Comparison of ENCODE assay signal across 8 cellular contexts in the genomic region with DNA sequence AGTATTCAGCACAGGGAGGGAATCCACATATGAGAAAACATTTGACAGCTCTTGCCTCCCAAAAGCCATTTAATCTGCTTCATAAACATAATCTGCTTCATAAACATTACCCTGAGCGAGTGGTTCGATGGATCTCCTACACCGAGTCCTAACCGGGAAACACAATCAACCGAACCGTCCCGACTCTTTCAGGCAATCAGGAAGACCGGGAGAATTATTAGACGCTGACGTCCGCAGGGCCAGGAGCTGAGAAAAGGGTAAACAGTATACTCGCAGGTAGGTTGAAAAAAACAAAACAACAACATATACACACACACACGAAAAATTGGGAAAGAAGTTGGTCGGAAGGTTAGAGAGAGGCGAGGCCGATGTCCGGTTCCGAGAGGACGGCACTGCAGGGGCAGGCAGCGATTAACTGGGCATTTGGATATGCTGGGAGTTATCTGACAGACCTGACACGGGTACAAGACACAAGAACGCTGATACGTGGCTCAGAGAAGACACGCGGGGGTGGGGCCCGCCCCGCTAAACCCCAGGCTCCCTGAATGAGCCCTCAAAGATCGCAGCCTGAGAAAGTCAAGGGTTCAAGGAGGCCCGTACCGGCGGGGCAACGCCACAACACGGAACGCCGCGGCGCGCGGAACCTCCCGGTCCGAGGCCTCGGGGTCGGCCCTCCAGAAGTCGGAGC. TPM values are rescaled to one million over a fixed set of nuclear protein-coding genes. Genes with fewer than 3 reads are reported as not detected.
DNase-seq lines count a peak whose midpoint lies in the region; ATAC-seq, FAIRE-seq and TF ChIP-seq lines count a peak whose summit lies in the region.

No MANE protein-coding gene starts in this region.

- TF ChIP-seq CTCF in RWPE2 (IDR thresholded peaks at IDR 0.05; ENCODE audit: poor library complexity, severe bottlenecking) (no peak), cardiac fibroblast (IDR thresholded peaks at IDR 0.05; ENCODE audit: low read depth, low read length) (no peak), left lung (IDR thresholded peaks at IDR 0.05) (no peak)

- H3K4me3 ChIP-seq in RWPE2 (ENCODE audit: severe bottlenecking) (peak overlapping the region; percentile 92), cardiac fibroblast (replicated peaks in 1 of 2; ENCODE audit: low read depth in 2 of 2, low read length in 2 of 2) (peak overlapping the region; percentile 95 to 97), left lung (peak overlapping the region; percentile 90 to 99)

- H3K9me3 ChIP-seq in RWPE2 (ENCODE audit: severe bottlenecking), result no peaks in the 10 kb centered on the region
- H3K9me3 ChIP-seq in left lung, result no peaks in the 10 kb centered on the region

- H3K27ac ChIP-seq in RWPE2 (ENCODE audit: poor library complexity, severe bottlenecking) (peak overlapping the region; percentile 75), left lung (peak overlapping the region; percentile 99)

- intact Hi-C loops in left lung (cut with DNase I), result no loop called here

- DNase-seq in activated effector memory CD4-positive, alpha-beta T cell treated with anti-CD3 and anti-CD28 coated beads, Interleukin-2, amount 50 U/mL, for 16 hours, result peak; percentile 86
- DNase-seq in activated effector memory CD4-positive, alpha-beta T cell treated with Interleukin-2 at 50 U/mL for 16 hours, result no peak
- no peak for DNase-seq in RWPE2 (ENCODE audit: low spot score)
- peak; percentile 19 to 36 for DNase-seq in cardiac fibroblast (ENCODE audit: low read depth in 2 of 2)
- peak in 1 of 2 donors; percentile 35 for DNase-seq in left lung
- peak in 2 of 3 donors; percentile 17 to 49 for DNase-seq in stimulated activated CD4-positive, alpha-beta T cell treated with anti-CD3 and anti-CD28 coated beads, TNF-alpha, amount 100 ng/mL, for 1 hour (ENCODE audit: low read depth in 3 of 3, low spot score in 1 of 3)
- no peak for DNase-seq in GM12892 (ENCODE audit: insufficient read length)

- no peak for TF ChIP-seq POLR2A in GM12892 (IDR thresholded peaks at IDR 0.05; ENCODE audit: low read depth, low read length)

- FAIRE-seq in GM12892 (lab: Jason Lieb, UNC), result no peak

- ATAC-seq in HG02981 (IDR thresholded peaks at IDR 0.05; ENCODE audit: unreplicated experiment), result peak; percentile 23
- peak; percentile 23 for ATAC-seq in RWPE2 (ENCODE audit: low read depth)
- peak; percentile 41 for ATAC-seq in left lung

- H3K36me3 ChIP-seq in RWPE2 (ENCODE audit: low read depth) (peaks cover 45% of the 10 kb centered on the region), left lung (peaks cover 0 to 20% of the 10 kb centered on the region in 2 donors)

- H3K27me3 ChIP-seq in RWPE2 (ENCODE audit: insufficient read depth, poor library complexity, severe bottlenecking) (no peaks in the 10 kb centered on the region), left lung (no peaks in the 10 kb centered on the region)

- H3K4me1 ChIP-seq in RWPE2 (ENCODE audit: insufficient read depth, poor library complexity, severe bottlenecking) (peaks cover 13% of the 10 kb centered on the region), left lung (peaks cover 14 to 52% of the 10 kb centered on the region in 2 donors)

RNA-seq across cellular contexts. Expression of a gene that starts 0.6 kb away (rescaled TPM):
- 100 to 1,000 TPM in 1 of 2 donors, 10 to 100 TPM in 1; 90.4 to 100 TPM for total RNA-seq in left lung
- 31.7 TPM for polyA plus RNA-seq in GM12892 (2012; ENCODE audit: missing spikeins)

RNA-seq across cellular contexts. Expression of a gene that starts 37.7 kb away (rescaled TPM):
- total RNA-seq in left lung, result 10 to 100 TPM; 22.8 to 24.3 TPM
- polyA plus RNA-seq in GM12892 (2012; ENCODE audit: missing spikeins), result 9.0 TPM

Comparison
In these comparisons a context has a peak if more than half of its experiments do, and no peak if none do; other contexts are left out.
1. DNase-seq: peak in activated effector memory CD4-positive, alpha-beta T cell treated with anti-CD3 and anti-CD28 coated beads, Interleukin-2, amount 50 U/mL, for 16 hours (single experiment), cardiac fibroblast (2 of 2) and stimulated activated CD4-positive, alpha-beta T cell treated with anti-CD3 and anti-CD28 coated beads, TNF-alpha, amount 100 ng/mL, for 1 hour (2 of 3); none in activated effector memory CD4-positive, alpha-beta T cell treated with Interleukin-2 at 50 U/mL for 16 hours (single experiment), RWPE2 (single experiment) and GM12892 (single experiment).
2. Peak in every context shown above with its lines, with median percentiles within 50 percentile points of each other: ATAC-seq and H3K4me3 ChIP-seq.